Comparison of ENCODE assay signal across 10 cellular contexts in genomic region chr13:41562083-41562482, GRCh38.
A peak's percentile ranks its signal among the peaks of the same experiment; 100 is the strongest.
DNase-seq lines count a peak whose midpoint lies in the region; ATAC-seq and TF ChIP-seq lines count a peak whose summit lies in the region.
"Had no signal": no experiment of that assay in that cellular context is flagged by ENCODE, and none has a peak within 500 bp of the region (broad histone marks: within the 10 kb centered on the region; RNA-seq: fewer than 3 reads in every experiment).

No MANE protein-coding gene starts in this region.

- POLR2A ChIA-PET in A673 (lab: Charles Lee; ENCODE audit: low non-redundant PET): no interaction called here
- POLR2A ChIA-PET in RWPE1 (lab: Yijun Ruan, JAX; ENCODE audit: low non-redundant PET): no interaction called here

- ATAC-seq in GM21619 (IDR thresholded peaks at IDR 0.05; ENCODE audit: unreplicated experiment): no peak
- ATAC-seq: Panc1 had no signal

- H3K4me1 ChIP-seq in A673 (ENCODE audit: insufficient read depth, low read length, poor library complexity, severe bottlenecking) (peaks cover 23% of the 10 kb centered on the region), fibroblast of lung (ENCODE audit: control insufficient read depth, extremely low read depth, insufficient read depth, low read length) (peaks cover 31% of the 10 kb centered on the region)

- H3K9me3 ChIP-seq in A673 (ENCODE audit: low read depth, low read length, poor library complexity, severe bottlenecking): no peaks in the 10 kb centered on the region
- H3K9me3 ChIP-seq in fibroblast of lung (ENCODE audit: control insufficient read depth, insufficient read depth, low read depth, low read length): no peaks in the 10 kb centered on the region

- TF ChIP-seq CTCF in A673 (conservative IDR thresholded peaks at IDR 0.05; ENCODE audit: low read depth, low read length) (no peak), RWPE1 (conservative IDR thresholded peaks at IDR 0.05; ENCODE audit: low read depth) (no peak), fibroblast of lung (conservative IDR thresholded peaks at IDR 0.05 in 1 of 2, IDR thresholded peaks at IDR 0.05 in 1 of 2; ENCODE audit: low read depth in 1 of 2, low read length in 2 of 2) (no peak)

- H2AFZ ChIP-seq in fibroblast of lung (ENCODE audit: low read length): no peak overlapping the region

- no peaks in the 10 kb centered on the region for H3K79me2 ChIP-seq in fibroblast of lung (ENCODE audit: control insufficient read depth, insufficient read depth, low read length)

- H3K27me3 ChIP-seq in A673 (replicated peaks; ENCODE audit: insufficient read depth, low read depth, low read length, poor library complexity): no peaks in the 10 kb centered on the region
- no peaks in the 10 kb centered on the region for H3K27me3 ChIP-seq in fibroblast of lung (ENCODE audit: control insufficient read depth, insufficient read depth, low read length)

- no TSS peak for BruUV-seq in A673 (replicated peaks; lab: Mats Ljungman, UMichigan)

- intact Hi-C loops in A673 (cut with micrococcal nuclease; ENCODE audit: unreplicated experiment): no loop called here

- H3K4me3 ChIP-seq in A673 (ENCODE audit: low read depth, low read length, poor library complexity, severe bottlenecking) (no peak overlapping the region), fibroblast of lung (replicated peaks in 1 of 4; ENCODE audit: control extremely low read depth in 1 of 4, insufficient read depth in 1 of 4, low read depth in 3 of 4, low read length in 4 of 4) (no peak overlapping the region)

- H3K9ac ChIP-seq in fibroblast of lung (ENCODE audit: insufficient read depth, low read length): no peak overlapping the region

- no peaks in the 10 kb centered on the region for H4K20me1 ChIP-seq in fibroblast of lung (ENCODE audit: control insufficient read depth, extremely low read depth, insufficient read depth, low read length)

- DNase-seq in A673 (ENCODE audit: low spot score): peak; percentile 29
- DNase-seq in RWPE1 (ENCODE audit: low spot score): peak; percentile 15
- peak; percentile 76 to 95 for DNase-seq in fibroblast of lung (ENCODE audit: low read depth in 2 of 2)
- DNase-seq in myocyte (ENCODE audit: low read depth): peak; percentile 77
- no peak for DNase-seq in GDM1 (lab: John Stamatoyannopoulos, UW)
- DNase-seq in NCI-H526 treated with DMSO at 0.1 percent for 48 hours (lab: John Stamatoyannopoulos, UW): no peak
- no peak for DNase-seq in NCI-H146 treated with DMSO at 0.1 percent for 48 hours (lab: John Stamatoyannopoulos, UW; ENCODE audit: unreplicated experiment)

- H3K4me2 ChIP-seq in fibroblast of lung (ENCODE audit: extremely low read depth, insufficient read depth, low read length): peak overlapping the region; percentile 65

- H3K27ac ChIP-seq in A673 (ENCODE audit: low read depth, low read length, poor library complexity, severe bottlenecking) (no peak overlapping the region), RWPE1 (no peak overlapping the region), fibroblast of lung (ENCODE audit: insufficient read depth, low read length) (peak overlapping the region; percentile 40)
- H3K27ac ChIP-seq: epithelial cell of prostate had no signal

- no peaks in the 10 kb centered on the region for H3K36me3 ChIP-seq in A673 (ENCODE audit: insufficient read depth, low read length, poor library complexity, severe bottlenecking)
- H3K36me3 ChIP-seq in fibroblast of lung (ENCODE audit: control insufficient read depth, insufficient read depth, low read length): no peaks in the 10 kb centered on the region

- CTCF ChIA-PET in A673 (lab: Charles Lee): interaction anchor here (0.6 kb wide), 1 partner anchor 134 kb away, joined by 3 read pairs; no protein-coding TSS in a partner anchor
- CTCF ChIA-PET in RWPE1 (lab: Yijun Ruan, JAX): interaction anchor here (0.6 kb wide), 3 partner anchors 63 to 425 kb away, joined by 3 read pairs; no protein-coding TSS in a partner anchor

Comparison
In these comparisons a context has a peak if more than half of its experiments do, and no peak if none do; other contexts are left out.
1. DNase-seq: peak in A673 (single experiment), RWPE1 (single experiment), fibroblast of lung (2 of 2) and myocyte (single experiment); none in GDM1 (single experiment), NCI-H526 treated with DMSO at 0.1 percent for 48 hours (single experiment) and NCI-H146 treated with DMSO at 0.1 percent for 48 hours (single experiment).